1 cellular context compared by ENCODE assay signal in genomic region chr20:3406481-3407425, GRCh38.
TF ChIP-seq lines count a peak whose summit lies in the region.

No MANE protein-coding gene starts in this region.

TF ChIP-seq in IMR-90, 13 proteins besides CTCF, POLR2A, EP300 and RAD21 (continued from another document):
- no peak for TF ChIP-seq USF2 (IDR thresholded peaks at IDR 0.05; ENCODE audit: low read depth, low read length)
- TF ChIP-seq MXI1 (IDR thresholded peaks at IDR 0.05; ENCODE audit: borderline replicate concordance, low read depth, low read length) = no peak
- TF ChIP-seq FOS (IDR thresholded peaks at IDR 0.05; ENCODE audit: low read depth, low read length) = no peak
- TF ChIP-seq, protein P1, sequence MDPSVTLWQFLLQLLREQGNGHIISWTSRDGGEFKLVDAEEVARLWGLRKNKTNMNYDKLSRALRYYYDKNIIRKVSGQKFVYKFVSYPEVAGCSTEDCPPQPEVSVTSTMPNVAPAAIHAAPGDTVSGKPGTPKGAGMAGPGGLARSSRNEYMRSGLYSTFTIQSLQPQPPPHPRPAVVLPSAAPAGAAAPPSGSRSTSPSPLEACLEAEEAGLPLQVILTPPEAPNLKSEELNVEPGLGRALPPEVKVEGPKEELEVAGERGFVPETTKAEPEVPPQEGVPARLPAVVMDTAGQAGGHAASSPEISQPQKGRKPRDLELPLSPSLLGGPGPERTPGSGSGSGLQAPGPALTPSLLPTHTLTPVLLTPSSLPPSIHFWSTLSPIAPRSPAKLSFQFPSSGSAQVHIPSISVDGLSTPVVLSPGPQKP (IDR thresholded peaks at IDR 0.05; ENCODE audit: borderline replicate concordance, low read depth, low read length) = no peak
- no peak for TF ChIP-seq SMC3 (IDR thresholded peaks at IDR 0.05; ENCODE audit: low read depth, low read length)
- no peak for TF ChIP-seq BHLHE40 (IDR thresholded peaks at IDR 0.05; ENCODE audit: low read depth, low read length)
- TF ChIP-seq MAZ (IDR thresholded peaks at IDR 0.05; ENCODE audit: borderline replicate concordance, low read depth, low read length) = no peak
- TF ChIP-seq NFE2L2 (IDR thresholded peaks at IDR 0.05; ENCODE audit: low read depth, low read length) = no peak
- TF ChIP-seq RCOR1 (IDR thresholded peaks at IDR 0.05; ENCODE audit: insufficient replicate concordance, low read length) = no peak
- no peak for TF ChIP-seq CEBPB (IDR thresholded peaks at IDR 0.05; ENCODE audit: low read depth, low read length)
